21 cellular contexts compared by ENCODE assay signal in genomic region chr13:48426052-48426451, GRCh38.
"Had no signal": no experiment of that assay in that cellular context is flagged by ENCODE, and none has a peak within 500 bp of the region (broad histone marks: within the 10 kb centered on the region; RNA-seq: fewer than 3 reads in every experiment).

No MANE protein-coding gene starts in this region.

- FAIRE-seq: endometrium, frontal cortex, islet of Langerhans, keratinocyte had no signal

- H3K9me3 ChIP-seq: colonic mucosa, gastroesophageal sphincter, left lung had no signal

- H3K4me1 ChIP-seq: colonic mucosa, left lung had no signal

- ATAC-seq: effector memory CD8-positive, alpha-beta T cell; foreskin keratinocyte; gastroesophageal sphincter; left lung; lower lobe of right lung; mucosa of descending colon had no signal

- H3K27me3 ChIP-seq: colonic mucosa, esophagus muscularis mucosa, foreskin keratinocyte, gastroesophageal sphincter, heart right ventricle, left lung had no signal

- DNase-seq: colonic mucosa; cortex of kidney; effector CD8-positive, alpha-beta T cell; effector memory CD8-positive, alpha-beta T cell; endodermal cell; foreskin keratinocyte; heart right ventricle; hippocampal formation; left cardiac atrium; left lung; left ventricle myocardium superior; lower lobe of right lung; mesenchymal stem cell; mucosa of descending colon; naive B cell had no signal

- H3K27ac ChIP-seq: colonic mucosa, esophagus muscularis mucosa, foreskin keratinocyte, gastroesophageal sphincter, left lung, lower lobe of right lung had no signal

- H3K36me3 ChIP-seq: colonic mucosa, heart right ventricle, left lung, lower lobe of right lung had no signal

- H3K4me3 ChIP-seq: colonic mucosa, esophagus muscularis mucosa, gastroesophageal sphincter, heart right ventricle, left lung, lower lobe of right lung, mucosa of descending colon had no signal
